In the genomic region with DNA sequence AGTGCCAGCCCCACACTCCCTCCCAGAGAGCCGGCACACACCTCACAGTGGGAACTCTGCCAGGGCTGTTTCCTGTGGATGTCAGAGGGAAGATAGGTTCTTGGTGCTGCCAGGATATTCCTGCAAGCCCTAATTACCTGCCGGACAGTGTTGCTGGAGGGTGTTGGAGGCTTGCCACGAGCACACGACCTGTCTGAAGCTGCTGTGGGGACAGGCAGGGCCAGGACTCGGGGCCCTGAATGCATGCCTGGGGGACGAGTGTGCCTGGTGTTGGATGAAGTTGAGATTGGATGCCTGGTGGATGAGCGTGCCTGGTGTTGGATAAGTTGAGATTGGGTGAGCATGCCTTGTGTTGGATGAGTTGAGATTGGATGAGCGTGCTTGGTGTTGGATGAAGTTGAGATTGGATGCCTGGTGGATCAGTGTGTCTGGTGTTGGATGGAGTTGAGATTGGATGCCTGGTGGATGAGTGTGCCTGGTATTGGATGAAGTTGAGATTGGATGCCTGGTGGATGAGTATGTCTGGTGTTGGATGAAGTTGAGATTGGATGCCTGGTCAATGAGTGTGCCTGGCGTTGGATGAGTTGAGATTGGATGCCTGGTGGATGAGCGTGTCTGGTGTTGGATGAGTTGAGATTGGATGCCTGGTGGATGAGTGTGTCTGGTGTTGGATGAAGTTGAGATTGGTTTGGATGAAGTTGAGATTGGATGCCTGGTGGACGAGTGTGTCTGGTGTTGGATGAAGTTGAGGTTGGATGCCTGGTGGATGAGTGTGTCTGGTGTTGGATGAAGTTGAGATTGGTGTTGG, we compare ENCODE assay signal across 12 cellular contexts. TPM values are rescaled to one million over a fixed set of nuclear protein-coding genes. Genes with fewer than 3 reads are reported as not detected.
DNase-seq lines count a peak whose midpoint lies in the region; ATAC-seq lines count a peak whose summit lies in the region.
"Had no signal": no experiment of that assay in that cellular context is flagged by ENCODE, and none has a peak within 500 bp of the region (broad histone marks: within the 10 kb centered on the region; RNA-seq: fewer than 3 reads in every experiment).

No MANE protein-coding gene starts in this region.

- WGBS in right cardiac atrium: 85% methylated on average over 11 of the region's 11 CpGs

- no peak for ATAC-seq in right cardiac atrium
- ATAC-seq in left ventricle myocardium superior: no peak
- no peak for ATAC-seq in esophagus mucosa
- ATAC-seq: stimulated activated effector memory CD8-positive, alpha-beta T cell treated with anti-CD3 and anti-CD28 coated beads, Interleukin-12 subunit alpha, Interleukin-12 subunit beta, amount 100 ng/mL, for 72 hours had no signal

- H3K4me3 ChIP-seq in right cardiac atrium (ENCODE audit: low read length): no peak overlapping the region
- H3K4me3 ChIP-seq: BLaER1 treated with 17β-estradiol and CSF1 and Interleukin-3, amounts not matched to agents 10 nM and 100 nM; heart right ventricle had no signal

- DNase-seq in right cardiac atrium (peak in 2 of 3 donors; percentile 33 to 42), left ventricle myocardium superior (no peak), SW480 (ENCODE audit: low spot score) (peak; percentile 38), fibroblast of the conjunctiva (ENCODE audit: low read depth) (peak; percentile 82), SIG-M5 (lab: John Stamatoyannopoulos, UW) (no peak), foreskin melanocyte (no peak)
- DNase-seq in stimulated activated CD4-positive, alpha-beta T cell treated with anti-CD3 and anti-CD28 coated beads, Interleukin-2, amount 100 ng/mL, for 24 hours: no peak
- DNase-seq: heart right ventricle, NCI-H82 had no signal

- no peak overlapping the region for H3K27ac ChIP-seq in right cardiac atrium (ENCODE audit: low read length)
- H3K27ac ChIP-seq: BLaER1 treated with 17β-estradiol and CSF1 and Interleukin-3, amounts not matched to agents 10 nM and 100 nM; heart right ventricle had no signal

- intact Hi-C loops in right cardiac atrium (cut with DNase I) (no loop called here), left ventricle myocardium superior (cut with micrococcal nuclease) (no loop called here)

- H3K9me3 ChIP-seq in right cardiac atrium (ENCODE audit: control insufficient read depth, low read length): no peaks in the 10 kb centered on the region
- H3K9me3 ChIP-seq: BLaER1 treated with 17β-estradiol and CSF1 and Interleukin-3, amounts not matched to agents 10 nM and 100 nM; heart right ventricle had no signal

- no peaks in the 10 kb centered on the region for H3K4me1 ChIP-seq in right cardiac atrium (ENCODE audit: control insufficient read depth, insufficient read depth, low read length)

- H3K27me3 ChIP-seq in right cardiac atrium (ENCODE audit: control insufficient read depth, insufficient read depth): no peaks in the 10 kb centered on the region
- H3K27me3 ChIP-seq: BLaER1 treated with 17β-estradiol and CSF1 and Interleukin-3, amounts not matched to agents 10 nM and 100 nM; heart right ventricle had no signal

RNA-seq across cellular contexts. Expression of gene UVSSA, which starts 23.2 kb away (rescaled TPM):
- total RNA-seq in right cardiac atrium (1 to 10 TPM; 7.7 to 8.8 (median 8.5) TPM), left ventricle myocardium superior (5.9 TPM), esophagus mucosa (11.0 TPM)
- polyA plus RNA-seq in right cardiac atrium: 5.0 TPM

RNA-seq across cellular contexts. Expression of gene MAEA, which starts 34.1 kb away (rescaled TPM):
- total RNA-seq in right cardiac atrium (10 to 100 TPM; 51.6 to 61.8 (median 59.2) TPM), left ventricle myocardium superior (49.6 TPM), esophagus mucosa (59.4 TPM)
- polyA plus RNA-seq in right cardiac atrium: 53.4 TPM

Comparison
In these comparisons a context has a peak if more than half of its experiments do, and no peak if none do; other contexts are left out.
1. DNase-seq: peak in right cardiac atrium (2 of 3), SW480 (single experiment) and fibroblast of the conjunctiva (single experiment); none in left ventricle myocardium superior (single experiment), stimulated activated CD4-positive, alpha-beta T cell treated with anti-CD3 and anti-CD28 coated beads, Interleukin-2, amount 100 ng/mL, for 24 hours (0 of 2), SIG-M5 (single experiment) and foreskin melanocyte (single experiment).